ENCODE assay signal across 23 cellular contexts in genomic region chr7:44061645-44062179, GRCh38. TPM values are rescaled to one million over a fixed set of nuclear protein-coding genes. Genes with fewer than 3 reads are reported as not detected.
DNase-seq lines count a peak whose midpoint lies in the region; ATAC-seq, FAIRE-seq and TF ChIP-seq lines count a peak whose summit lies in the region.
"Had no signal": no experiment of that assay in that cellular context is flagged by ENCODE, and none has a peak within 500 bp of the region (broad histone marks: within the 10 kb centered on the region; RNA-seq: fewer than 3 reads in every experiment).

No MANE protein-coding gene starts in this region.

- POLR2A ChIA-PET in HepG2 (lab: Yijun Ruan, JAX) = interaction anchor here (1.2 kb wide), 1 partner anchor 17 kb away, joined by 5 read pairs; the partner anchor contains the start of gene DBNL

- 77% methylated on average over 5 of the region's 8 CpGs for WGBS in HepG2 (ENCODE audit: low lambda C conversion rate)
- 71 to 86% (median 80%) methylated on average over 7 to 8 of the region's 8 CpGs for WGBS in spleen, 5 donors

- H3K4me3 ChIP-seq in Karpas-422 (ENCODE audit: low read length) (no peak overlapping the region), HepG2 (replicated peaks in 1 of 3; ENCODE audit: insufficient read depth in 1 of 3, low read depth in 2 of 3, low read length in 3 of 3) (no peak overlapping the region), spleen (no peak overlapping the region)
- H3K4me3 ChIP-seq: body of pancreas, GM23248 had no signal

- H3K9ac ChIP-seq in Karpas-422 (ENCODE audit: low read length) (no peak overlapping the region), HepG2 (ENCODE audit: insufficient read depth, low read depth, low read length) (no peak overlapping the region)
- H3K9ac ChIP-seq: GM23248 had no signal

- H3K4me1 ChIP-seq in Karpas-422 (ENCODE audit: low read length) = peaks cover 60% of the 10 kb centered on the region
- H3K4me1 ChIP-seq in HepG2 (ENCODE audit: insufficient read depth, low read length) = peaks cover 45% of the 10 kb centered on the region
- H3K4me1 ChIP-seq in spleen = peaks cover 25 to 99% (median 87%) of the 10 kb centered on the region in 6 donors

- TF ChIP-seq CTCF in HepG2 (CRISPR knock-in tag; IDR thresholded peaks at IDR 0.05) (no peak), spleen (IDR thresholded peaks at IDR 0.05 in 8 of 11, conservative IDR thresholded peaks at IDR 0.05 in 3 of 11) (no peak)

- H3K27ac ChIP-seq in Karpas-422 (ENCODE audit: low read length) = peak overlapping the region; percentile 99; the same call in 1 of the 2 replicates
- H3K27ac ChIP-seq in HepG2 (ENCODE audit: extremely low read length, insufficient read depth, low read length) = peak overlapping the region; percentile 11
- peak overlapping the region in 6 of 8 donors; percentile 29 to 94 (median 68) for H3K27ac ChIP-seq in spleen
- H3K27ac ChIP-seq: body of pancreas, GM23248 had no signal

- in situ Hi-C loops in HepG2 (cut with HindIII; ENCODE audit: extremely low pct_ligation_motif_present, low pct_unique_long_range_greater_than_20kb) = no loop called here

- no peak for TF ChIP-seq EP300 in HepG2 (IDR thresholded peaks at IDR 0.05; ENCODE audit: low read depth in 2 of 2, low read length in 2 of 2)
- TF ChIP-seq EP300 in HepG2 (CRISPR knock-in tag; IDR thresholded peaks at IDR 0.05; ENCODE audit: borderline replicate concordance) = no peak

- no peak overlapping the region for H2AFZ ChIP-seq in Karpas-422 (ENCODE audit: low read length)
- no peak overlapping the region for H2AFZ ChIP-seq in HepG2 (ENCODE audit: low read length)
- H2AFZ ChIP-seq: GM23248 had no signal

- no peak for TF ChIP-seq POLR2A in HepG2 (IDR thresholded peaks at IDR 0.05; ENCODE audit: insufficient read depth in 1 of 2, low read depth in 2 of 2, low read length in 2 of 2)
- TF ChIP-seq POLR2A in spleen (IDR thresholded peaks at IDR 0.05) = no peak

- TF ChIP-seq RAD21 in HepG2 (CRISPR knock-in tag; IDR thresholded peaks at IDR 0.05) = no peak

- CTCF ChIA-PET in HepG2 (lab: Yijun Ruan, JAX; ENCODE audit: low intra/inter-chr PET ratio, low total read pairs) = no interaction called here

- DNase-seq in activated effector memory CD4-positive, alpha-beta T cell treated with anti-CD3 and anti-CD28 coated beads, Interleukin-2, amount 50 U/mL, for 16 hours = peak; percentile 48
- DNase-seq in activated effector memory CD4-positive, alpha-beta T cell treated with Interleukin-2 at 50 U/mL for 16 hours = no peak
- no peak for DNase-seq in Karpas-422
- no peak for DNase-seq in HepG2 (ENCODE audit: low spot score)
- DNase-seq in spleen = peak; percentile 47
- no peak for DNase-seq in activated gamma-delta T cell treated with Interleukin-2 at 50 U/mL for 16 hours
- DNase-seq in NOMO-1 treated with dmso at 0.1 percent for 144 hours (lab: John Stamatoyannopoulos, UW; ENCODE audit: unreplicated experiment) = no peak
- DNase-seq: activated T-cell treated with anti-CD3 and anti-CD28 coated beads, Interleukin-2, amount 50 U/mL, for 72 hours; endodermal cell; GM23248; Kasumi-1; kidney glomerular epithelial cell; NCI-H1048; NCI-H2029; NCI-H2227 treated with DMSO at 0.1 percent for 48 hours; small intestine; stimulated activated CD4-positive, alpha-beta T cell treated with anti-CD3 and anti-CD28 coated beads, Interleukin-4, amount 100 ng/mL, for 1 hour had no signal

- ATAC-seq in HepG2 (no peak), GM19455 (IDR thresholded peaks at IDR 0.05; ENCODE audit: unreplicated experiment) (no peak)
- ATAC-seq: activated T-cell treated with anti-CD3 and anti-CD28 coated beads, Interleukin-2, amount 50 U/mL, for 72 hours; body of pancreas had no signal

- H3K9me2 ChIP-seq in Karpas-422 (replicated peaks; ENCODE audit: insufficient read depth, low read length) = no peaks in the 10 kb centered on the region

- H3K4me2 ChIP-seq in Karpas-422 (ENCODE audit: low read depth, low read length, poor library complexity, severe bottlenecking) = no peak overlapping the region
- no peak overlapping the region for H3K4me2 ChIP-seq in HepG2 (ENCODE audit: low read depth, low read length)

- H4K20me1 ChIP-seq in Karpas-422 (ENCODE audit: insufficient read depth, low read depth, low read length) (no peaks in the 10 kb centered on the region), HepG2 (ENCODE audit: insufficient read depth, low read length) (no peaks in the 10 kb centered on the region)

- H3K27me3 ChIP-seq in Karpas-422 (ENCODE audit: low read length) (no peaks in the 10 kb centered on the region), HepG2 (ENCODE audit: control insufficient read depth in 1 of 2, insufficient read depth in 2 of 2, low read length in 2 of 2) (no peaks in the 10 kb centered on the region), spleen (replicated peaks in 1 of 7) (no peaks in the 10 kb centered on the region)
- H3K27me3 ChIP-seq: body of pancreas had no signal

- no peaks in the 10 kb centered on the region for H3K9me3 ChIP-seq in Karpas-422 (ENCODE audit: low read length)
- no peaks in the 10 kb centered on the region for H3K9me3 ChIP-seq in HepG2 (ENCODE audit: low read length)
- H3K9me3 ChIP-seq in spleen = no peaks in the 10 kb centered on the region
- H3K9me3 ChIP-seq: body of pancreas had no signal

- H3K36me3 ChIP-seq in Karpas-422 (ENCODE audit: insufficient read depth, low read length) (peaks cover 38% of the 10 kb centered on the region), HepG2 (replicated peaks in 1 of 2; ENCODE audit: control insufficient read depth in 1 of 2, insufficient read depth in 2 of 2, low read length in 2 of 2) (peaks cover 24 to 41% of the 10 kb centered on the region in 2 experiments), spleen (peaks cover 4 to 68% (median 57%) of the 10 kb centered on the region in 6 donors)

- intact Hi-C loops in HepG2 (cut with micrococcal nuclease; ENCODE audit: unreplicated experiment) (no loop called here), spleen (cut with DNase I; ENCODE audit: low total_unique reads) (no loop called here)

- H3K79me2 ChIP-seq in Karpas-422 (ENCODE audit: low read length) (no peaks in the 10 kb centered on the region), HepG2 (ENCODE audit: insufficient read depth, low read length) (no peaks in the 10 kb centered on the region)

- FAIRE-seq in HepG2 (lab: Jason Lieb, UNC) = no peak
- FAIRE-seq: D721Med, small intestine had no signal

- BruUV-seq in HepG2 (replicated peaks; lab: Mats Ljungman, UMichigan) = no TSS peak

RNA-seq across cellular contexts. Expression of gene PGAM2, which starts 3.7 kb away (rescaled TPM):
- total RNA-seq in Karpas-422 (2014; rRNA removed; shearing (Covaris generic); ENCODE audit: low replicate concordance) = 1.9 TPM in 1 of 2 replicates, not detected in the other
- total RNA-seq in HepG2 (2016; rRNA removed; fragmentation: Illumina TruSeq; extraction: Trizol) = 0.22 TPM in 1 of 2 replicates, not detected in the other
- not detected in 2 replicates for total RNA-seq in HepG2 (2016; cell fraction: cytosol; rRNA removed; fragmentation: Illumina TruSeq; extraction: Trizol; ENCODE audit: low read depth)
- total RNA-seq in HepG2 (2016; cell fraction: insoluble cytoplasmic fraction; rRNA removed; fragmentation: Illumina TruSeq; extraction: Trizol) = not detected in 2 replicates
- total RNA-seq in HepG2 (2016; cell fraction: membrane; rRNA removed; fragmentation: Illumina TruSeq; extraction: Trizol) = not detected in 2 replicates
- total RNA-seq in HepG2 (2016; cell fraction: nucleus; rRNA removed; fragmentation: Illumina TruSeq; extraction: Trizol) = not detected in 2 replicates
- polyA plus RNA-seq in HepG2 (2011; rRNA removed) = 0.18 TPM in 1 of 2 replicates, not detected in the other
- 0.13 TPM in 1 of 2 replicates, not detected in the other for polyA plus RNA-seq in HepG2 (2011; cell fraction: cytosol; rRNA removed)
- polyA plus RNA-seq in HepG2 (2011; cell fraction: nucleus; rRNA removed) = 1.5 and 1.9 TPM in 2 replicates
- 0.35 and 0.49 TPM in 2 replicates for polyA plus RNA-seq in HepG2 (2012)
- polyA plus RNA-seq in HepG2 (2016; cell fraction: cytosol; fragmentation: Illumina TruSeq; extraction: Trizol; ENCODE audit: low read depth) = not detected in 2 replicates
- not detected in 2 replicates for polyA plus RNA-seq in HepG2 (2016; cell fraction: insoluble cytoplasmic fraction; fragmentation: Illumina TruSeq; extraction: Trizol; ENCODE audit: low read depth)
- polyA plus RNA-seq in HepG2 (2016; cell fraction: membrane; fragmentation: Illumina TruSeq; extraction: Trizol; ENCODE audit: low read depth) = not detected in 2 replicates
- polyA plus RNA-seq in HepG2 (2016; cell fraction: nucleus; fragmentation: Illumina TruSeq; extraction: Trizol; ENCODE audit: insufficient read depth, low read depth) = not detected in 2 replicates
- 0.19 and 0.24 TPM in 2 replicates for polyA minus RNA-seq in HepG2 (2011; rRNA and poly(A)+ RNA removed; ENCODE audit: low replicate concordance)
- not detected in 2 replicates for polyA minus RNA-seq in HepG2 (2011; cell fraction: cytosol; rRNA and poly(A)+ RNA removed)
- 0.62 and 0.90 TPM in 2 replicates for polyA minus RNA-seq in HepG2 (2011; cell fraction: nucleus; rRNA and poly(A)+ RNA removed)
- total RNA-seq in spleen = 1 to 10 TPM in 4 of 7 donors, under 1 TPM in 2, not detected in 1; 0.75 to 2.8 (median 1.2) TPM
- polyA plus RNA-seq in spleen = 1 to 10 TPM; 1.6 to 4.0 (median 2.6) TPM
- total RNA-seq: A673, GM23248 had no signal
- polyA plus RNA-seq: CD14-positive monocyte, fibroblast of lung, GM23248 had no signal

RNA-seq across cellular contexts. Expression of gene DBNL, which starts 17.2 kb away (rescaled TPM):
- total RNA-seq in Karpas-422 (2014; rRNA removed; shearing (Covaris generic); ENCODE audit: low replicate concordance) = 116 and 184 TPM in 2 replicates
- total RNA-seq in HepG2 (2016; rRNA removed; fragmentation: Illumina TruSeq; extraction: Trizol) (35.1 and 35.4 TPM in 2 replicates), spleen (100 to 1,000 TPM; 169 to 257 (median 210) TPM)
- total RNA-seq in HepG2 (2016; cell fraction: cytosol; rRNA removed; fragmentation: Illumina TruSeq; extraction: Trizol; ENCODE audit: low read depth) = 6.3 and 6.7 TPM in 2 replicates
- total RNA-seq in HepG2 (2016; cell fraction: insoluble cytoplasmic fraction; rRNA removed; fragmentation: Illumina TruSeq; extraction: Trizol) = 30.6 and 36.6 TPM in 2 replicates
- total RNA-seq in HepG2 (2016; cell fraction: membrane; rRNA removed; fragmentation: Illumina TruSeq; extraction: Trizol) = 14.7 and 15.9 TPM in 2 replicates
- total RNA-seq in HepG2 (2016; cell fraction: nucleus; rRNA removed; fragmentation: Illumina TruSeq; extraction: Trizol) = 17.2 and 21.8 TPM in 2 replicates
- polyA plus RNA-seq in HepG2 (2011; rRNA removed) (20.8 and 29.0 TPM in 2 replicates), spleen (100 to 1,000 TPM; 118 to 205 (median 134) TPM)
- polyA plus RNA-seq in HepG2 (2011; cell fraction: cytosol; rRNA removed) = 15.5 and 19.5 TPM in 2 replicates
- polyA plus RNA-seq in HepG2 (2011; cell fraction: nucleus; rRNA removed) = 72.9 and 82.9 TPM in 2 replicates
- polyA plus RNA-seq in HepG2 (2012) = 17.6 and 18.9 TPM in 2 replicates
- polyA plus RNA-seq in HepG2 (2016; cell fraction: cytosol; fragmentation: Illumina TruSeq; extraction: Trizol; ENCODE audit: low read depth) = 5.0 and 5.7 TPM in 2 replicates
- polyA plus RNA-seq in HepG2 (2016; cell fraction: insoluble cytoplasmic fraction; fragmentation: Illumina TruSeq; extraction: Trizol; ENCODE audit: low read depth) = 31.8 and 36.6 TPM in 2 replicates
- 10.1 and 10.8 TPM in 2 replicates for polyA plus RNA-seq in HepG2 (2016; cell fraction: membrane; fragmentation: Illumina TruSeq; extraction: Trizol; ENCODE audit: low read depth)
- polyA plus RNA-seq in HepG2 (2016; cell fraction: nucleus; fragmentation: Illumina TruSeq; extraction: Trizol; ENCODE audit: insufficient read depth, low read depth) = 26.3 and 34.3 TPM in 2 replicates
- polyA minus RNA-seq in HepG2 (2011; rRNA and poly(A)+ RNA removed; ENCODE audit: low replicate concordance) = 51.2 and 89.6 TPM in 2 replicates
- polyA minus RNA-seq in HepG2 (2011; cell fraction: cytosol; rRNA and poly(A)+ RNA removed) = 10.0 and 13.2 TPM in 2 replicates
- 31.3 and 34.3 TPM in 2 replicates for polyA minus RNA-seq in HepG2 (2011; cell fraction: nucleus; rRNA and poly(A)+ RNA removed)

RNA-seq across cellular contexts. Expression of gene POLM, which starts 20.6 kb away (rescaled TPM):
- total RNA-seq in Karpas-422 (2014; rRNA removed; shearing (Covaris generic); ENCODE audit: low replicate concordance) = 34.5 and 47.1 TPM in 2 replicates
- total RNA-seq in HepG2 (2016; rRNA removed; fragmentation: Illumina TruSeq; extraction: Trizol) (2.4 and 5.2 TPM in 2 replicates), spleen (100 to 1,000 TPM in 1 of 7 donors, 10 to 100 TPM in 6; 42.8 to 104 (median 63.4) TPM)
- total RNA-seq in HepG2 (2016; cell fraction: cytosol; rRNA removed; fragmentation: Illumina TruSeq; extraction: Trizol; ENCODE audit: low read depth) = 1.4 and 2.1 TPM in 2 replicates
- total RNA-seq in HepG2 (2016; cell fraction: insoluble cytoplasmic fraction; rRNA removed; fragmentation: Illumina TruSeq; extraction: Trizol) = 2.6 and 4.6 TPM in 2 replicates
- total RNA-seq in HepG2 (2016; cell fraction: membrane; rRNA removed; fragmentation: Illumina TruSeq; extraction: Trizol) = 2.7 and 2.8 TPM in 2 replicates
- total RNA-seq in HepG2 (2016; cell fraction: nucleus; rRNA removed; fragmentation: Illumina TruSeq; extraction: Trizol) = 7.3 and 9.5 TPM in 2 replicates
- polyA plus RNA-seq in HepG2 (2011; rRNA removed) (5.4 and 6.6 TPM in 2 replicates), spleen (10 to 100 TPM; 22.0 to 44.9 (median 30.3) TPM)
- 2.2 and 3.1 TPM in 2 replicates for polyA plus RNA-seq in HepG2 (2011; cell fraction: cytosol; rRNA removed)
- polyA plus RNA-seq in HepG2 (2011; cell fraction: nucleus; rRNA removed) = 30.4 and 31.3 TPM in 2 replicates
- polyA plus RNA-seq in HepG2 (2012) = 4.0 and 4.2 TPM in 2 replicates
- 1.0 and 1.4 TPM in 2 replicates for polyA plus RNA-seq in HepG2 (2016; cell fraction: cytosol; fragmentation: Illumina TruSeq; extraction: Trizol; ENCODE audit: low read depth)
- polyA plus RNA-seq in HepG2 (2016; cell fraction: insoluble cytoplasmic fraction; fragmentation: Illumina TruSeq; extraction: Trizol; ENCODE audit: low read depth) = 1.9 and 2.4 TPM in 2 replicates
- polyA plus RNA-seq in HepG2 (2016; cell fraction: membrane; fragmentation: Illumina TruSeq; extraction: Trizol; ENCODE audit: low read depth) = 1.9 and 2.2 TPM in 2 replicates
- 20.1 and 20.6 TPM in 2 replicates for polyA plus RNA-seq in HepG2 (2016; cell fraction: nucleus; fragmentation: Illumina TruSeq; extraction: Trizol; ENCODE audit: insufficient read depth, low read depth)
- 11.8 and 14.8 TPM in 2 replicates for polyA minus RNA-seq in HepG2 (2011; rRNA and poly(A)+ RNA removed; ENCODE audit: low replicate concordance)
- 3.9 and 5.2 TPM in 2 replicates for polyA minus RNA-seq in HepG2 (2011; cell fraction: cytosol; rRNA and poly(A)+ RNA removed)
- polyA minus RNA-seq in HepG2 (2011; cell fraction: nucleus; rRNA and poly(A)+ RNA removed) = 17.9 and 18.9 TPM in 2 replicates

RNA-seq across cellular contexts. Expression of gene AEBP1, which starts 42.4 kb away (rescaled TPM):
- total RNA-seq in Karpas-422 (2014; rRNA removed; shearing (Covaris generic); ENCODE audit: low replicate concordance) = 5.9 TPM in 1 of 2 replicates, not detected in the other
- total RNA-seq in HepG2 (2016; rRNA removed; fragmentation: Illumina TruSeq; extraction: Trizol) (0.22 TPM in 1 of 2 replicates, not detected in the other), spleen (100 to 1,000 TPM in 2 of 7 donors, 10 to 100 TPM in 5; 67.5 to 106 (median 88.3) TPM)
- total RNA-seq in HepG2 (2016; cell fraction: cytosol; rRNA removed; fragmentation: Illumina TruSeq; extraction: Trizol; ENCODE audit: low read depth) = not detected in 2 replicates
- total RNA-seq in HepG2 (2016; cell fraction: insoluble cytoplasmic fraction; rRNA removed; fragmentation: Illumina TruSeq; extraction: Trizol) = 0.04 TPM in 1 of 2 replicates, not detected in the other
- not detected in 2 replicates for total RNA-seq in HepG2 (2016; cell fraction: membrane; rRNA removed; fragmentation: Illumina TruSeq; extraction: Trizol)
- not detected in 2 replicates for total RNA-seq in HepG2 (2016; cell fraction: nucleus; rRNA removed; fragmentation: Illumina TruSeq; extraction: Trizol)
- polyA plus RNA-seq in HepG2 (2011; rRNA removed) (0.55 and 0.81 TPM in 2 replicates), spleen (10 to 100 TPM; 41.3 to 71.7 (median 49.7) TPM)
- 0.15 and 0.27 TPM in 2 replicates for polyA plus RNA-seq in HepG2 (2011; cell fraction: cytosol; rRNA removed)
- polyA plus RNA-seq in HepG2 (2011; cell fraction: nucleus; rRNA removed) = 6.7 and 6.8 TPM in 2 replicates
- 0.96 and 1.3 TPM in 2 replicates for polyA plus RNA-seq in HepG2 (2012)
- not detected in 2 replicates for polyA plus RNA-seq in HepG2 (2016; cell fraction: cytosol; fragmentation: Illumina TruSeq; extraction: Trizol; ENCODE audit: low read depth)
- polyA plus RNA-seq in HepG2 (2016; cell fraction: insoluble cytoplasmic fraction; fragmentation: Illumina TruSeq; extraction: Trizol; ENCODE audit: low read depth) = not detected in 2 replicates
- polyA plus RNA-seq in HepG2 (2016; cell fraction: membrane; fragmentation: Illumina TruSeq; extraction: Trizol; ENCODE audit: low read depth) = not detected in 2 replicates
- 0.29 and 0.89 TPM in 2 replicates for polyA plus RNA-seq in HepG2 (2016; cell fraction: nucleus; fragmentation: Illumina TruSeq; extraction: Trizol; ENCODE audit: insufficient read depth, low read depth)
- polyA minus RNA-seq in HepG2 (2011; rRNA and poly(A)+ RNA removed; ENCODE audit: low replicate concordance) = 0.14 TPM in 1 of 2 replicates, not detected in the other
- polyA minus RNA-seq in HepG2 (2011; cell fraction: cytosol; rRNA and poly(A)+ RNA removed) = 0.18 and 0.79 TPM in 2 replicates
- polyA minus RNA-seq in HepG2 (2011; cell fraction: nucleus; rRNA and poly(A)+ RNA removed) = 0.37 and 0.64 TPM in 2 replicates
- polyA plus RNA-seq: CD14-positive monocyte had no signal

Comparison
In these comparisons a context has a peak if more than half of its experiments do, and no peak if none do; other contexts are left out.
1. DNase-seq: peak in activated effector memory CD4-positive, alpha-beta T cell treated with anti-CD3 and anti-CD28 coated beads, Interleukin-2, amount 50 U/mL, for 16 hours (single experiment) and spleen (single experiment); none in activated effector memory CD4-positive, alpha-beta T cell treated with Interleukin-2 at 50 U/mL for 16 hours (single experiment), Karpas-422 (single experiment), HepG2 (single experiment), activated gamma-delta T cell treated with Interleukin-2 at 50 U/mL for 16 hours (single experiment) and NOMO-1 treated with dmso at 0.1 percent for 144 hours (single experiment).
2. H3K27ac ChIP-seq: peak in every context shown above with its lines; median percentile 99 in Karpas-422; 68 in spleen; 11 in HepG2.